8 cellular contexts compared by ENCODE assay signal in the genomic region with DNA sequence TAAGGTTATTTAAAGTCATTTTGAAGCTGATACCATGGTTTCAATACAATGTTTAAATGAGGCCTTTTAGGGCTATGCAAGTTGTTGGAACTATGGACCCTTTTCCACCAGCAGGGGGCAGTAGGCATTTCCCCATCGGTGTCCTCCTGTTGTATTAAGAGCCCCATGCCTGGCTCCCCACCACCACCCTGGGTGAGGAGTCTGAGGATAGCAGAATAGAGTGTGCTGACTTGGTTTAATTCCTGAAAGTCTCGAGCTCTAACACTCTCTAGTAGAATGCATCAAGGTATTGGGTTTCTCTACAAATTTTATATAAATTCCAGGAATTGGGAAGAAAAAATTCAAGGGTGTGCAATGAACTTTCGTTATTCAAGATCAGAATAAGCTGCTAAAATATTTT.
DNase-seq lines count a peak whose midpoint lies in the region; ATAC-seq and TF ChIP-seq lines count a peak whose summit lies in the region.

No MANE protein-coding gene starts in this region.

- peaks cover 0 to 3% (median 3%) of the 10 kb centered on the region in 3 donors for H3K27me3 Mint-ChIP-seq in immature natural killer cell (ENCODE audit: low read depth in 3 of 3)

- ATAC-seq in GM21423 (IDR thresholded peaks at IDR 0.05; ENCODE audit: unreplicated experiment) = peak; percentile 92

- H3K4me3 ChIP-seq in astrocyte of the spinal cord (ENCODE audit: low read depth, low read length) = no peak overlapping the region

- no peaks in the 10 kb centered on the region for H3K36me3 Mint-ChIP-seq in immature natural killer cell

- H3K9me3 Mint-ChIP-seq in immature natural killer cell = no peaks in the 10 kb centered on the region

- DNase-seq in ELF-1 (ENCODE audit: low read depth, low spot score) (peak; percentile 77), HT1080 (ENCODE audit: low read depth) (peak; percentile 48), T follicular helper cell (ENCODE audit: low read depth) (peak; percentile 33), astrocyte of the spinal cord (ENCODE audit: low read depth, low spot score) (peak; percentile 73), immature natural killer cell (peak; percentile 22 to 64 (median 30)), dedifferentiated amniotic fluid mesenchymal stem cell (ENCODE audit: extremely low spot score) (no peak)
- DNase-seq in stimulated activated CD4-positive, alpha-beta T cell treated with anti-CD3 and anti-CD28 coated beads, Interleukin-1b, Interleukin-23, amount 100 ng/mL, for 48 hours = peak; percentile 77

- no peak overlapping the region for H3K4me3 Mint-ChIP-seq in immature natural killer cell

- in situ Hi-C loops in astrocyte of the spinal cord (cut with HindIII; ENCODE audit: low sequenced_read_pairs) = no loop called here

- no peak overlapping the region for H3K27ac Mint-ChIP-seq in immature natural killer cell

- TF ChIP-seq CTCF in astrocyte of the spinal cord (IDR thresholded peaks at IDR 0.05; ENCODE audit: low read depth, low read length) = peak; percentile 62

- no peaks in the 10 kb centered on the region for H3K4me1 Mint-ChIP-seq in immature natural killer cell
